Comparison of ENCODE assay signal across 10 cellular contexts in genomic region chr2:128727914-128728313, GRCh38.
DNase-seq lines count a peak whose midpoint lies in the region; ATAC-seq lines count a peak whose summit lies in the region.
"Had no signal": no experiment of that assay in that cellular context is flagged by ENCODE, and none has a peak within 500 bp of the region (broad histone marks: within the 10 kb centered on the region; RNA-seq: fewer than 3 reads in every experiment).

No MANE protein-coding gene starts in this region.

- H3K27me3 Mint-ChIP-seq in T-helper 1 cell treated with Interleukin-12 subunit alpha and Interleukin-12 subunit beta and Interleukin-4 antibody, amounts not matched to agents 30 μg/mL and 1 μg/mL, for 36 hours (ENCODE audit: low read depth): peaks cover 29% of the 10 kb centered on the region
- peaks cover 7 to 8% of the 10 kb centered on the region in 2 donors for H3K27me3 Mint-ChIP-seq in natural killer cell treated with Interleukin-12 subunit alpha and Interleukin-12 subunit beta and Interleukin-15 and Interleukin-18, amount 100 ng/mL, for 72 hours

- H3K9me3 Mint-ChIP-seq in T-helper 1 cell treated with Interleukin-12 subunit alpha and Interleukin-12 subunit beta and Interleukin-4 antibody, amounts not matched to agents 30 μg/mL and 1 μg/mL, for 36 hours: peaks cover 7% of the 10 kb centered on the region
- H3K9me3 Mint-ChIP-seq in natural killer cell treated with Interleukin-12 subunit alpha and Interleukin-12 subunit beta and Interleukin-15 and Interleukin-18, amount 100 ng/mL, for 72 hours: no peaks in the 10 kb centered on the region

- H3K27ac Mint-ChIP-seq in T-helper 1 cell treated with Interleukin-12 subunit alpha and Interleukin-12 subunit beta and Interleukin-4 antibody, amounts not matched to agents 30 μg/mL and 1 μg/mL, for 36 hours: peak overlapping the region; percentile 16
- H3K27ac Mint-ChIP-seq in natural killer cell treated with Interleukin-12 subunit alpha and Interleukin-12 subunit beta and Interleukin-15 and Interleukin-18, amount 100 ng/mL, for 72 hours: peak overlapping the region; percentile 3 to 63

- no peak for DNase-seq in natural killer cell treated with Interleukin-12 subunit alpha and Interleukin-12 subunit beta and Interleukin-15 and Interleukin-18, amount 100 ng/mL, for 72 hours (ENCODE audit: low spot score)
- DNase-seq in activated effector memory CD4-positive, alpha-beta T cell treated with anti-CD3 and anti-CD28 coated beads, Interleukin-2, amount 50 U/mL, for 16 hours: no peak
- DNase-seq in RKO (ENCODE audit: low spot score) (no peak), SKM-1 treated with dmso at 0.1 percent for 144 hours (lab: John Stamatoyannopoulos, UW; ENCODE audit: unreplicated experiment) (no peak)
- no peak for DNase-seq in activated naive CD4-positive, alpha-beta T cell (lab: John Stamatoyannopoulos, UW)
- DNase-seq: activated T-cell treated with anti-CD3 and anti-CD28 coated beads, Interleukin-2, amount 50 U/mL, for 4 hours; NCI-H2227 treated with DMSO at 0.1 percent for 48 hours had no signal

- H3K4me1 Mint-ChIP-seq in T-helper 1 cell treated with Interleukin-12 subunit alpha and Interleukin-12 subunit beta and Interleukin-4 antibody, amounts not matched to agents 30 μg/mL and 1 μg/mL, for 36 hours (ENCODE audit: low read depth): peaks cover 19% of the 10 kb centered on the region
- H3K4me1 Mint-ChIP-seq in natural killer cell treated with Interleukin-12 subunit alpha and Interleukin-12 subunit beta and Interleukin-15 and Interleukin-18, amount 100 ng/mL, for 72 hours (ENCODE audit: low read depth in 2 of 2): peaks cover 26 to 31% of the 10 kb centered on the region in 2 donors

- peak overlapping the region; percentile 2 for H3K4me3 Mint-ChIP-seq in T-helper 1 cell treated with Interleukin-12 subunit alpha and Interleukin-12 subunit beta and Interleukin-4 antibody, amounts not matched to agents 30 μg/mL and 1 μg/mL, for 36 hours
- H3K4me3 Mint-ChIP-seq in natural killer cell treated with Interleukin-12 subunit alpha and Interleukin-12 subunit beta and Interleukin-15 and Interleukin-18, amount 100 ng/mL, for 72 hours: peak overlapping the region; percentile 6
- H3K4me3 Mint-ChIP-seq: activated T-cell treated with anti-CD3 and anti-CD28 coated beads, Interleukin-2, amount 50 U/mL, for 4 hours had no signal

- H3K36me3 Mint-ChIP-seq in T-helper 1 cell treated with Interleukin-12 subunit alpha and Interleukin-12 subunit beta and Interleukin-4 antibody, amounts not matched to agents 30 μg/mL and 1 μg/mL, for 36 hours (ENCODE audit: low read depth): peaks cover 2% of the 10 kb centered on the region
- H3K36me3 Mint-ChIP-seq in natural killer cell treated with Interleukin-12 subunit alpha and Interleukin-12 subunit beta and Interleukin-15 and Interleukin-18, amount 100 ng/mL, for 72 hours: peaks cover 13% of the 10 kb centered on the region

- ATAC-seq in GM18520 (IDR thresholded peaks at IDR 0.05; ENCODE audit: unreplicated experiment): peak; percentile 36
- ATAC-seq in HG03060 (IDR thresholded peaks at IDR 0.05; ENCODE audit: low read depth, unreplicated experiment): peak; percentile 45
- ATAC-seq in natural killer cell treated with Interleukin-12 subunit alpha and Interleukin-12 subunit beta and Interleukin-15 and Interleukin-18, amount 100 ng/mL, for 72 hours: peak; percentile 70 to 75
